In the genomic region with DNA sequence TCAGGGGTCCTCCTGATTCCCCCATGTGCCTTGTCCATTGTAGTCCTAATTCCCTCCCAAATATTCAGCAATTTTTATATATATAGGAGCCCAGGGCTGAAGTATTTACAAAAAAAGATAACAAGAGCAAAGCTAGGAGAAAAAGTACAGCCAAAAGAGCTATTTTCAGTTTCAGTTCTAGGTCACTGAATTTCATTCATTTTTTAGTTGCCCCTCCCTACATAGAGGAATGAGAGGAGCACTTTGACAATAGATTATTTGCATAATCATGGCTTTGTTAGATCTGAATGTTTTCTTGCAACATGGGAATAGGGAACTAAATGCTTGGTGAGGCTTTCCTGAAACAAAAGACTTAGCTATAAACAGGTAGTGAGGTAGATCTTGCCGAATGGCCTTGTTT, we compare ENCODE assay signal across 1 cellular context.
TF ChIP-seq lines count a peak whose summit lies in the region.

No MANE protein-coding gene starts in this region.

TF ChIP-seq in WTC11, 78 proteins besides CTCF, POLR2A, EP300 and RAD21:
- TF ChIP-seq, protein P1, sequence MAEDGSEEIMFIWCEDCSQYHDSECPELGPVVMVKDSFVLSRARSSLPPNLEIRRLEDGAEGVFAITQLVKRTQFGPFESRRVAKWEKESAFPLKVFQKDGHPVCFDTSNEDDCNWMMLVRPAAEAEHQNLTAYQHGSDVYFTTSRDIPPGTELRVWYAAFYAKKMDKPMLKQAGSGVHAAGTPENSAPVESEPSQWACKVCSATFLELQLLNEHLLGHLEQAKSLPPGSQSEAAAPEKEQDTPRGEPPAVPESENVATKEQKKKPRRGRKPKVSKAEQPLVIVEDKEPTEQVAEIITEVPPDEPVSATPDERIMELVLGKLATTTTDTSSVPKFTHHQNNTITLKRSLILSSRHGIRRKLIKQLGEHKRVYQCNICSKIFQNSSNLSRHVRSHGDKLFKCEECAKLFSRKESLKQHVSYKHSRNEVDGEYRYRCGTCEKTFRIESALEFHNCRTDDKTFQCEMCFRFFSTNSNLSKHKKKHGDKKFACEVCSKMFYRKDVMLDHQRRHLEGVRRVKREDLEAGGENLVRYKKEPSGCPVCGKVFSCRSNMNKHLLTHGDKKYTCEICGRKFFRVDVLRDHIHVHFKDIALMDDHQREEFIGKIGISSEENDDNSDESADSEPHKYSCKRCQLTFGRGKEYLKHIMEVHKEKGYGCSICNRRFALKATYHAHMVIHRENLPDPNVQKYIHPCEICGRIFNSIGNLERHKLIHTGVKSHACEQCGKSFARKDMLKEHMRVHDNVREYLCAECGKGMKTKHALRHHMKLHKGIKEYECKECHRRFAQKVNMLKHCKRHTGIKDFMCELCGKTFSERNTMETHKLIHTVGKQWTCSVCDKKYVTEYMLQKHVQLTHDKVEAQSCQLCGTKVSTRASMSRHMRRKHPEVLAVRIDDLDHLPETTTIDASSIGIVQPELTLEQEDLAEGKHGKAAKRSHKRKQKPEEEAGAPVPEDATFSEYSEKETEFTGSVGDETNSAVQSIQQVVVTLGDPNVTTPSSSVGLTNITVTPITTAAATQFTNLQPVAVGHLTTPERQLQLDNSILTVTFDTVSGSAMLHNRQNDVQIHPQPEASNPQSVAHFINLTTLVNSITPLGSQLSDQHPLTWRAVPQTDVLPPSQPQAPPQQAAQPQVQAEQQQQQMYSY (CRISPR knock-in tag; IDR thresholded peaks at IDR 0.05), result no peak
- TF ChIP-seq CREM (CRISPR knock-in tag; IDR thresholded peaks at IDR 0.05) (no peak), FOXP1 (CRISPR knock-in tag; IDR thresholded peaks at IDR 0.05; ENCODE audit: borderline replicate concordance) (no peak), EMX1 (CRISPR knock-in tag; IDR thresholded peaks at IDR 0.05) (no peak), MYBL2 (CRISPR knock-in tag; IDR thresholded peaks at IDR 0.05) (no peak), NFATC4 (CRISPR knock-in tag; IDR thresholded peaks at IDR 0.05) (no peak), ZNF232 (CRISPR knock-in tag; IDR thresholded peaks at IDR 0.05) (no peak), CREB1 (CRISPR knock-in tag; IDR thresholded peaks at IDR 0.05) (no peak)
- TF ChIP-seq, protein P2, sequence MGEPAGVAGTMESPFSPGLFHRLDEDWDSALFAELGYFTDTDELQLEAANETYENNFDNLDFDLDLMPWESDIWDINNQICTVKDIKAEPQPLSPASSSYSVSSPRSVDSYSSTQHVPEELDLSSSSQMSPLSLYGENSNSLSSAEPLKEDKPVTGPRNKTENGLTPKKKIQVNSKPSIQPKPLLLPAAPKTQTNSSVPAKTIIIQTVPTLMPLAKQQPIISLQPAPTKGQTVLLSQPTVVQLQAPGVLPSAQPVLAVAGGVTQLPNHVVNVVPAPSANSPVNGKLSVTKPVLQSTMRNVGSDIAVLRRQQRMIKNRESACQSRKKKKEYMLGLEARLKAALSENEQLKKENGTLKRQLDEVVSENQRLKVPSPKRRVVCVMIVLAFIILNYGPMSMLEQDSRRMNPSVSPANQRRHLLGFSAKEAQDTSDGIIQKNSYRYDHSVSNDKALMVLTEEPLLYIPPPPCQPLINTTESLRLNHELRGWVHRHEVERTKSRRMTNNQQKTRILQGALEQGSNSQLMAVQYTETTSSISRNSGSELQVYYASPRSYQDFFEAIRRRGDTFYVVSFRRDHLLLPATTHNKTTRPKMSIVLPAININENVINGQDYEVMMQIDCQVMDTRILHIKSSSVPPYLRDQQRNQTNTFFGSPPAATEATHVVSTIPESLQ (CRISPR knock-in tag; IDR thresholded peaks at IDR 0.05), result no peak
- TF ChIP-seq, protein P3, sequence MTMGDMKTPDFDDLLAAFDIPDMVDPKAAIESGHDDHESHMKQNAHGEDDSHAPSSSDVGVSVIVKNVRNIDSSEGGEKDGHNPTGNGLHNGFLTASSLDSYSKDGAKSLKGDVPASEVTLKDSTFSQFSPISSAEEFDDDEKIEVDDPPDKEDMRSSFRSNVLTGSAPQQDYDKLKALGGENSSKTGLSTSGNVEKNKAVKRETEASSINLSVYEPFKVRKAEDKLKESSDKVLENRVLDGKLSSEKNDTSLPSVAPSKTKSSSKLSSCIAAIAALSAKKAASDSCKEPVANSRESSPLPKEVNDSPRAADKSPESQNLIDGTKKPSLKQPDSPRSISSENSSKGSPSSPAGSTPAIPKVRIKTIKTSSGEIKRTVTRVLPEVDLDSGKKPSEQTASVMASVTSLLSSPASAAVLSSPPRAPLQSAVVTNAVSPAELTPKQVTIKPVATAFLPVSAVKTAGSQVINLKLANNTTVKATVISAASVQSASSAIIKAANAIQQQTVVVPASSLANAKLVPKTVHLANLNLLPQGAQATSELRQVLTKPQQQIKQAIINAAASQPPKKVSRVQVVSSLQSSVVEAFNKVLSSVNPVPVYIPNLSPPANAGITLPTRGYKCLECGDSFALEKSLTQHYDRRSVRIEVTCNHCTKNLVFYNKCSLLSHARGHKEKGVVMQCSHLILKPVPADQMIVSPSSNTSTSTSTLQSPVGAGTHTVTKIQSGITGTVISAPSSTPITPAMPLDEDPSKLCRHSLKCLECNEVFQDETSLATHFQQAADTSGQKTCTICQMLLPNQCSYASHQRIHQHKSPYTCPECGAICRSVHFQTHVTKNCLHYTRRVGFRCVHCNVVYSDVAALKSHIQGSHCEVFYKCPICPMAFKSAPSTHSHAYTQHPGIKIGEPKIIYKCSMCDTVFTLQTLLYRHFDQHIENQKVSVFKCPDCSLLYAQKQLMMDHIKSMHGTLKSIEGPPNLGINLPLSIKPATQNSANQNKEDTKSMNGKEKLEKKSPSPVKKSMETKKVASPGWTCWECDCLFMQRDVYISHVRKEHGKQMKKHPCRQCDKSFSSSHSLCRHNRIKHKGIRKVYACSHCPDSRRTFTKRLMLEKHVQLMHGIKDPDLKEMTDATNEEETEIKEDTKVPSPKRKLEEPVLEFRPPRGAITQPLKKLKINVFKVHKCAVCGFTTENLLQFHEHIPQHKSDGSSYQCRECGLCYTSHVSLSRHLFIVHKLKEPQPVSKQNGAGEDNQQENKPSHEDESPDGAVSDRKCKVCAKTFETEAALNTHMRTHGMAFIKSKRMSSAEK (CRISPR knock-in tag; IDR thresholded peaks at IDR 0.05; ENCODE audit: borderline replicate concordance), result no peak
- TF ChIP-seq, protein P4, sequence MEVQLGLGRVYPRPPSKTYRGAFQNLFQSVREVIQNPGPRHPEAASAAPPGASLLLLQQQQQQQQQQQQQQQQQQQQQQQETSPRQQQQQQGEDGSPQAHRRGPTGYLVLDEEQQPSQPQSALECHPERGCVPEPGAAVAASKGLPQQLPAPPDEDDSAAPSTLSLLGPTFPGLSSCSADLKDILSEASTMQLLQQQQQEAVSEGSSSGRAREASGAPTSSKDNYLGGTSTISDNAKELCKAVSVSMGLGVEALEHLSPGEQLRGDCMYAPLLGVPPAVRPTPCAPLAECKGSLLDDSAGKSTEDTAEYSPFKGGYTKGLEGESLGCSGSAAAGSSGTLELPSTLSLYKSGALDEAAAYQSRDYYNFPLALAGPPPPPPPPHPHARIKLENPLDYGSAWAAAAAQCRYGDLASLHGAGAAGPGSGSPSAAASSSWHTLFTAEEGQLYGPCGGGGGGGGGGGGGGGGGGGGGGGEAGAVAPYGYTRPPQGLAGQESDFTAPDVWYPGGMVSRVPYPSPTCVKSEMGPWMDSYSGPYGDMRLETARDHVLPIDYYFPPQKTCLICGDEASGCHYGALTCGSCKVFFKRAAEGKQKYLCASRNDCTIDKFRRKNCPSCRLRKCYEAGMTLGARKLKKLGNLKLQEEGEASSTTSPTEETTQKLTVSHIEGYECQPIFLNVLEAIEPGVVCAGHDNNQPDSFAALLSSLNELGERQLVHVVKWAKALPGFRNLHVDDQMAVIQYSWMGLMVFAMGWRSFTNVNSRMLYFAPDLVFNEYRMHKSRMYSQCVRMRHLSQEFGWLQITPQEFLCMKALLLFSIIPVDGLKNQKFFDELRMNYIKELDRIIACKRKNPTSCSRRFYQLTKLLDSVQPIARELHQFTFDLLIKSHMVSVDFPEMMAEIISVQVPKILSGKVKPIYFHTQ (CRISPR knock-in tag; IDR thresholded peaks at IDR 0.05), result no peak
- TF ChIP-seq, protein P5, sequence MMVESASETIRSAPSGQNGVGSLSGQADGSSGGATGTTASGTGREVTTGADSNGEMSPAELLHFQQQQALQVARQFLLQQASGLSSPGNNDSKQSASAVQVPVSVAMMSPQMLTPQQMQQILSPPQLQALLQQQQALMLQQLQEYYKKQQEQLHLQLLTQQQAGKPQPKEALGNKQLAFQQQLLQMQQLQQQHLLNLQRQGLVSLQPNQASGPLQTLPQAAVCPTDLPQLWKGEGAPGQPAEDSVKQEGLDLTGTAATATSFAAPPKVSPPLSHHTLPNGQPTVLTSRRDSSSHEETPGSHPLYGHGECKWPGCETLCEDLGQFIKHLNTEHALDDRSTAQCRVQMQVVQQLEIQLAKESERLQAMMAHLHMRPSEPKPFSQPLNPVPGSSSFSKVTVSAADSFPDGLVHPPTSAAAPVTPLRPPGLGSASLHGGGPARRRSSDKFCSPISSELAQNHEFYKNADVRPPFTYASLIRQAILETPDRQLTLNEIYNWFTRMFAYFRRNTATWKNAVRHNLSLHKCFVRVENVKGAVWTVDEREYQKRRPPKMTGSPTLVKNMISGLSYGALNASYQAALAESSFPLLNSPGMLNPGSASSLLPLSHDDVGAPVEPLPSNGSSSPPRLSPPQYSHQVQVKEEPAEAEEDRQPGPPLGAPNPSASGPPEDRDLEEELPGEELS (CRISPR knock-in tag; IDR thresholded peaks at IDR 0.05), result no peak
